Comparison of ENCODE assay signal across 15 cellular contexts in the genomic region with DNA sequence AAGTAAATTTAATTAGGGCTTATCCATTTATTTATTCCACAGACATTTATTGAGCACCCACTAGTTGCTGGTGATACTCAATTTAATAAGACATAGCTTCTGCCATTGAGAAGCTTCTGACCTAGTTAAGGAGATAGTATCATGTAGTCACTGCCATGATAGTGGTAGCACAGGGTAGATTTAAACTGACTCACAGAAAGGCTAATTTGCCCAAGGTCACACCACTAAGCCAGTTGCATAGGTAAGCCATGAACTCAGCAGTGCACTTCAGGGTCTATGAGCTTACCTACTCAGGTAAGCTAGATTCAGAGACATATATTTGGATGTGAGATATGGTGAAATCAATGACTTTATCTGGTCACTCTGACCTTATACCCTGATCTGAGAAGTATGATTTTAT.
DNase-seq lines count a peak whose midpoint lies in the region; ATAC-seq and TF ChIP-seq lines count a peak whose summit lies in the region.
"Had no signal": no experiment of that assay in that cellular context is flagged by ENCODE, and none has a peak within 500 bp of the region (broad histone marks: within the 10 kb centered on the region; RNA-seq: fewer than 3 reads in every experiment).

No MANE protein-coding gene starts in this region.

- H3K36me3 ChIP-seq in OCI-LY3 (replicated peaks; ENCODE audit: low read depth, low read length): no peaks in the 10 kb centered on the region
- H3K36me3 ChIP-seq in BE2C: no peaks in the 10 kb centered on the region
- H3K36me3 ChIP-seq in MG63: no peaks in the 10 kb centered on the region
- H3K36me3 ChIP-seq in GM23338 (ENCODE audit: insufficient read depth): no peaks in the 10 kb centered on the region

- H3K27ac ChIP-seq in OCI-LY3 (ENCODE audit: low read length): no peak overlapping the region
- H3K27ac ChIP-seq in GM23338 (ENCODE audit: low read depth): no peak overlapping the region
- H3K27ac ChIP-seq: C4-2B, HL-60 had no signal

- ATAC-seq in natural killer cell treated with Interleukin-12 subunit alpha and Interleukin-12 subunit beta and Interleukin-15 and Interleukin-18, amount 100 ng/mL, for 72 hours: no peak
- ATAC-seq in natural killer cell: no peak
- ATAC-seq in central memory CD8-positive, alpha-beta T cell (replicated peaks; ENCODE audit: extremely low read depth, poor library complexity, severe bottlenecking): no peak
- ATAC-seq in GM23338: no peak
- ATAC-seq: HCT116 had no signal

- peaks cover 38 to 49% of the 10 kb centered on the region in 2 donors for H3K4me1 Mint-ChIP-seq in natural killer cell treated with Interleukin-12 subunit alpha and Interleukin-12 subunit beta and Interleukin-15 and Interleukin-18, amount 100 ng/mL, for 72 hours (ENCODE audit: low read depth in 2 of 2)
- H3K4me1 Mint-ChIP-seq in natural killer cell (peaks cover 0 to 11% of the 10 kb centered on the region in 2 donors), GM23338 (peaks cover 4% of the 10 kb centered on the region; the same call in 1 of the 3 replicates)
- peaks cover 12% of the 10 kb centered on the region for H3K4me1 Mint-ChIP-seq in central memory CD8-positive, alpha-beta T cell

- H3K79me2 ChIP-seq in OCI-LY3 (ENCODE audit: low read length) (no peaks in the 10 kb centered on the region), GM23338 (replicated peaks; ENCODE audit: insufficient read depth) (no peaks in the 10 kb centered on the region)

- no peaks in the 10 kb centered on the region for H3F3A ChIP-seq in GM23338 (replicated peaks; ENCODE audit: low read depth)

- H3K27me3 Mint-ChIP-seq in natural killer cell treated with Interleukin-12 subunit alpha and Interleukin-12 subunit beta and Interleukin-15 and Interleukin-18, amount 100 ng/mL, for 72 hours: no peaks in the 10 kb centered on the region
- H3K27me3 Mint-ChIP-seq in natural killer cell (ENCODE audit: low read depth in 2 of 2): peaks cover 0 to 4% of the 10 kb centered on the region in 2 donors
- peaks cover 29% of the 10 kb centered on the region for H3K27me3 Mint-ChIP-seq in central memory CD8-positive, alpha-beta T cell
- H3K27me3 Mint-ChIP-seq in GM23338 (ENCODE audit: insufficient read depth, low read depth, poor library complexity): no peaks in the 10 kb centered on the region

- H3K4me1 ChIP-seq in OCI-LY3 (ENCODE audit: low read length) (peaks cover 30% of the 10 kb centered on the region), BE2C (no peaks in the 10 kb centered on the region; the same call in 1 of the 2 replicates), GM23338 (ENCODE audit: insufficient read depth) (no peaks in the 10 kb centered on the region; the same call in 1 of the 2 replicates)

- peak overlapping the region; percentile 53; the same call in 1 of the 2 replicates for H3K4me3 ChIP-seq in OCI-LY3 (ENCODE audit: low read length)
- H3K4me3 ChIP-seq in BE2C (ENCODE audit: low read depth, low read length): no peak overlapping the region
- H3K4me3 ChIP-seq in MG63: no peak overlapping the region
- H3K4me3 ChIP-seq in GM23338: no peak overlapping the region

- peaks cover 50% of the 10 kb centered on the region for H3K27me3 ChIP-seq in OCI-LY3 (ENCODE audit: low read depth, low read length)
- no peaks in the 10 kb centered on the region for H3K27me3 ChIP-seq in BE2C
- H3K27me3 ChIP-seq in MG63: no peaks in the 10 kb centered on the region
- H3K27me3 ChIP-seq in GM23338 (ENCODE audit: insufficient read depth): no peaks in the 10 kb centered on the region

- H3K9ac ChIP-seq in OCI-LY3 (ENCODE audit: low read length): no peak overlapping the region

- peak overlapping the region; percentile 73 for H3K4me2 ChIP-seq in OCI-LY3 (ENCODE audit: low read length)
- no peak overlapping the region for H3K4me2 ChIP-seq in GM23338

- TF ChIP-seq CTCF in natural killer cell (IDR thresholded peaks at IDR 0.05): no peak
- no peak for TF ChIP-seq CTCF in OCI-LY3 (IDR thresholded peaks at IDR 0.05; ENCODE audit: low read depth, low read length)
- no peak for TF ChIP-seq CTCF in BE2C (IDR thresholded peaks at IDR 0.05; ENCODE audit: low read depth, low read length)
- TF ChIP-seq CTCF in GM23338 (conservative IDR thresholded peaks at IDR 0.05; ENCODE audit: low read depth in 2 of 2): no peak

- peaks cover 21% of the 10 kb centered on the region for H3K36me3 Mint-ChIP-seq in natural killer cell treated with Interleukin-12 subunit alpha and Interleukin-12 subunit beta and Interleukin-15 and Interleukin-18, amount 100 ng/mL, for 72 hours
- H3K36me3 Mint-ChIP-seq in natural killer cell (peaks cover 12% of the 10 kb centered on the region), GM23338 (ENCODE audit: low read depth) (no peaks in the 10 kb centered on the region)
- H3K36me3 Mint-ChIP-seq in central memory CD8-positive, alpha-beta T cell (ENCODE audit: insufficient read depth): no peaks in the 10 kb centered on the region
- H3K36me3 Mint-ChIP-seq: CD4-positive, alpha-beta memory T cell had no signal

- H3K9me3 ChIP-seq in OCI-LY3 (ENCODE audit: insufficient read depth, low read length): no peaks in the 10 kb centered on the region
- H3K9me3 ChIP-seq in BE2C: no peaks in the 10 kb centered on the region
- no peaks in the 10 kb centered on the region for H3K9me3 ChIP-seq in MG63

- H3K9me3 Mint-ChIP-seq in natural killer cell treated with Interleukin-12 subunit alpha and Interleukin-12 subunit beta and Interleukin-15 and Interleukin-18, amount 100 ng/mL, for 72 hours: peaks cover 6% of the 10 kb centered on the region
- H3K9me3 Mint-ChIP-seq in natural killer cell: peaks cover 0 to 2% of the 10 kb centered on the region in 2 donors
- no peaks in the 10 kb centered on the region for H3K9me3 Mint-ChIP-seq in central memory CD8-positive, alpha-beta T cell
- H3K9me3 Mint-ChIP-seq in GM23338: no peaks in the 10 kb centered on the region
- H3K9me3 Mint-ChIP-seq: CD4-positive, alpha-beta memory T cell had no signal

- H3K9me2 ChIP-seq in GM23338 (ENCODE audit: insufficient read depth): 0 out of 2 replicates have a peak, but pooled peaks cover 3% of the 10 kb centered on the region

- DNase-seq in natural killer cell treated with Interleukin-12 subunit alpha and Interleukin-12 subunit beta and Interleukin-15 and Interleukin-18, amount 100 ng/mL, for 72 hours (ENCODE audit: low spot score): no peak
- DNase-seq in natural killer cell (no peak), BE2C (no peak), MG63 (no peak), GM23338 (ENCODE audit: low spot score) (no peak)
- no peak for DNase-seq in central memory CD8-positive, alpha-beta T cell (ENCODE audit: low spot score in 2 of 2)
- DNase-seq: ACHN; CD4-positive, alpha-beta memory T cell; DMS153; DMS79 treated with DMSO at 0.1 percent for 48 hours; EL had no signal

- intact Hi-C loops in natural killer cell (cut with micrococcal nuclease): no loop called here

- peak overlapping the region; percentile 80 to 94 for H3K27ac Mint-ChIP-seq in natural killer cell treated with Interleukin-12 subunit alpha and Interleukin-12 subunit beta and Interleukin-15 and Interleukin-18, amount 100 ng/mL, for 72 hours
- H3K27ac Mint-ChIP-seq in natural killer cell: no peak overlapping the region
- peak overlapping the region; percentile 76 for H3K27ac Mint-ChIP-seq in central memory CD8-positive, alpha-beta T cell (ENCODE audit: low read depth)
- H3K27ac Mint-ChIP-seq in GM23338: no peak overlapping the region
- H3K27ac Mint-ChIP-seq: CD4-positive, alpha-beta memory T cell had no signal

- H3K4me3 Mint-ChIP-seq in natural killer cell treated with Interleukin-12 subunit alpha and Interleukin-12 subunit beta and Interleukin-15 and Interleukin-18, amount 100 ng/mL, for 72 hours: peak overlapping the region; percentile 60
- H3K4me3 Mint-ChIP-seq in natural killer cell (no peak overlapping the region), GM23338 (no peak overlapping the region)
- no peak overlapping the region for H3K4me3 Mint-ChIP-seq in central memory CD8-positive, alpha-beta T cell

- H4K20me1 ChIP-seq in OCI-LY3 (ENCODE audit: insufficient read depth, low read length) (no peaks in the 10 kb centered on the region), GM23338 (replicated peaks; ENCODE audit: insufficient read depth) (no peaks in the 10 kb centered on the region)

- H2AFZ ChIP-seq in OCI-LY3 (ENCODE audit: low read depth, low read length) (no peak overlapping the region), GM23338 (no peak overlapping the region)

TF ChIP-seq in GM23338, 12 proteins besides CTCF, POLR2A, EP300 and RAD21:
- TF ChIP-seq, protein P1, sequence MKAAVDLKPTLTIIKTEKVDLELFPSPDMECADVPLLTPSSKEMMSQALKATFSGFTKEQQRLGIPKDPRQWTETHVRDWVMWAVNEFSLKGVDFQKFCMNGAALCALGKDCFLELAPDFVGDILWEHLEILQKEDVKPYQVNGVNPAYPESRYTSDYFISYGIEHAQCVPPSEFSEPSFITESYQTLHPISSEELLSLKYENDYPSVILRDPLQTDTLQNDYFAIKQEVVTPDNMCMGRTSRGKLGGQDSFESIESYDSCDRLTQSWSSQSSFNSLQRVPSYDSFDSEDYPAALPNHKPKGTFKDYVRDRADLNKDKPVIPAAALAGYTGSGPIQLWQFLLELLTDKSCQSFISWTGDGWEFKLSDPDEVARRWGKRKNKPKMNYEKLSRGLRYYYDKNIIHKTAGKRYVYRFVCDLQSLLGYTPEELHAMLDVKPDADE (IDR thresholded peaks at IDR 0.05): no peak
- TF ChIP-seq EZH2phosphoT487 (IDR thresholded peaks at IDR 0.05; ENCODE audit: unreplicated experiment) (no peak), NANOG (IDR thresholded peaks at IDR 0.05; ENCODE audit: borderline replicate concordance) (no peak), CREB1 (CRISPR knock-in tag; IDR thresholded peaks at IDR 0.05; ENCODE audit: low read depth) (no peak), STAT1 (IDR thresholded peaks at IDR 0.05; ENCODE audit: unreplicated experiment) (no peak), ZNF331 (CRISPR knock-in tag; IDR thresholded peaks at IDR 0.05; ENCODE audit: low read depth) (no peak), POLR2AphosphoS5 (IDR thresholded peaks at IDR 0.05; ENCODE audit: low read depth) (no peak), EZH2 (IDR thresholded peaks at IDR 0.05; ENCODE audit: low read depth, unreplicated experiment) (no peak), JUNB (IDR thresholded peaks at IDR 0.05; ENCODE audit: unreplicated experiment) (no peak), ZNF114 (CRISPR knock-in tag; IDR thresholded peaks at IDR 0.05) (no peak)
TF ChIP-seq in GM23338: peak in this region for 0.

Comparison
In these comparisons a context has a peak if more than half of its experiments do, and no peak if none do; other contexts are left out.
1. H3K27ac Mint-ChIP-seq: peak in natural killer cell treated with Interleukin-12 subunit alpha and Interleukin-12 subunit beta and Interleukin-15 and Interleukin-18, amount 100 ng/mL, for 72 hours (2 of 2) and central memory CD8-positive, alpha-beta T cell (single experiment); none in natural killer cell (0 of 2) and GM23338 (single experiment).